In genomic region chr1:244353572-244354091, GRCh38 we compare ENCODE assay signal across 8 cellular contexts.
DNase-seq lines count a peak whose midpoint lies in the region; ATAC-seq and TF ChIP-seq lines count a peak whose summit lies in the region.

No MANE protein-coding gene starts in this region.

- H3K27ac ChIP-seq in colonic mucosa, result peak overlapping the region; percentile 59

- no peak overlapping the region for H3K9ac ChIP-seq in colonic mucosa (ENCODE audit: low read depth in 2 of 2, low read length in 2 of 2)

- H3K36me3 Mint-ChIP-seq in HFFc6 (ENCODE audit: low read depth) (no peaks in the 10 kb centered on the region), progenitor cell of endocrine pancreas (ENCODE audit: insufficient read depth) (peaks cover 2% of the 10 kb centered on the region)

- DNase-seq in GM10266 (ENCODE audit: extremely low spot score), result peak; percentile 41
- DNase-seq in HFFc6, result peak; percentile 91
- DNase-seq in NOMO-1 treated with DMSO at 0.1 percent for 48 hours (lab: John Stamatoyannopoulos, UW; ENCODE audit: unreplicated experiment), result peak; percentile 67
- DNase-seq in colonic mucosa, result peak; percentile 80
- peak; percentile 74 to 98 for DNase-seq in lung microvascular endothelial cell (ENCODE audit: low read depth in 2 of 2)
- no peak for DNase-seq in progenitor cell of endocrine pancreas (ENCODE audit: low spot score, unreplicated experiment)
- no peak for DNase-seq in cerebellar nuclear complex (lab: John Stamatoyannopoulos, UW)

- peak overlapping the region; percentile 95 for H3K27ac Mint-ChIP-seq in HFFc6
- H3K27ac Mint-ChIP-seq in progenitor cell of endocrine pancreas, result no peak overlapping the region

- H3K4me3 ChIP-seq in colonic mucosa, result no peak overlapping the region

- no peaks in the 10 kb centered on the region for H3K36me3 ChIP-seq in colonic mucosa

- H3K27me3 Mint-ChIP-seq in HFFc6 (ENCODE audit: insufficient read depth), result peaks cover 6% of the 10 kb centered on the region
- H3K27me3 Mint-ChIP-seq in progenitor cell of endocrine pancreas, result peaks cover 38% of the 10 kb centered on the region

- no peak for ATAC-seq in HG02623 (IDR thresholded peaks at IDR 0.05; ENCODE audit: unreplicated experiment)

- intact Hi-C loops in colonic mucosa (cut with DNase I), result no loop called here

- peaks cover 60% of the 10 kb centered on the region for H3K4me1 Mint-ChIP-seq in HFFc6 (ENCODE audit: low read depth)
- peaks cover 6% of the 10 kb centered on the region for H3K4me1 Mint-ChIP-seq in progenitor cell of endocrine pancreas (ENCODE audit: low read depth)

- H3K9me3 Mint-ChIP-seq in HFFc6, result no peaks in the 10 kb centered on the region
- H3K9me3 Mint-ChIP-seq in progenitor cell of endocrine pancreas (ENCODE audit: low read depth), result peaks cover 4% of the 10 kb centered on the region

- H3K9me3 ChIP-seq in colonic mucosa, result no peaks in the 10 kb centered on the region

- H3K4me1 ChIP-seq in colonic mucosa, result peaks cover 10% of the 10 kb centered on the region

- H3K4me3 Mint-ChIP-seq in HFFc6, result peak overlapping the region; percentile 52
- no peak overlapping the region for H3K4me3 Mint-ChIP-seq in progenitor cell of endocrine pancreas (ENCODE audit: low read depth)

- H3K27me3 ChIP-seq in colonic mucosa, result no peaks in the 10 kb centered on the region

- TF ChIP-seq CTCF in GM10266 (IDR thresholded peaks at IDR 0.05; ENCODE audit: control insufficient read depth, insufficient read depth, low read depth, missing control alignments) (no peak), HFFc6 (IDR thresholded peaks at IDR 0.05) (no peak), colonic mucosa (IDR thresholded peaks at IDR 0.05) (no peak), progenitor cell of endocrine pancreas (IDR thresholded peaks at IDR 0.05; ENCODE audit: unreplicated experiment) (no peak)

Comparison
In these comparisons a context has a peak if more than half of its experiments do, and no peak if none do; other contexts are left out.
1. DNase-seq: peak in GM10266 (single experiment), HFFc6 (single experiment), NOMO-1 treated with DMSO at 0.1 percent for 48 hours (single experiment), colonic mucosa (single experiment) and lung microvascular endothelial cell (2 of 2); none in progenitor cell of endocrine pancreas (single experiment) and cerebellar nuclear complex (0 of 2).